3 cellular contexts compared by ENCODE assay signal in the genomic region with DNA sequence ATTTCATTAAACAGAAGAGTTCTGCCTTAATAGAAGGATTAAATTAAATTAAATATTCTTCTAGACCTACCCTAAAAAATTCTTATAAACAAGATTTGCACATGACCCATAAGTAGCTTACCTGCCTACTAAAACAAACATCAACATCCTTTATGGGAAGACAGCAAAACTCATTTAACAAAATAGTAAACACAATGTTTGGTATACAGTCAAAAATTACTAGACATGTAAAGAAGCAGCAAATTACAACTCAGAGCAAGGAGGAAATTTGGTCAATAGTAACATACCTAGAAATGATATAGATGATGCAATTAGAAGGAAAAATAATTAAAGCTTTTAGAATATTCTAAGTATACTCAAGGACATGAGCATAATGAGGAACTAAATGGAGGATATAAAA.
"Had no signal": no experiment of that assay in that cellular context is flagged by ENCODE, and none has a peak within 500 bp of the region (broad histone marks: within the 10 kb centered on the region; RNA-seq: fewer than 3 reads in every experiment).

No MANE protein-coding gene starts in this region.

- DNase-seq: GDM1, GF-D8 had no signal

- H3K4me3 ChIP-seq: GM12878 had no signal
